Comparison of ENCODE assay signal across 8 cellular contexts in the genomic region with DNA sequence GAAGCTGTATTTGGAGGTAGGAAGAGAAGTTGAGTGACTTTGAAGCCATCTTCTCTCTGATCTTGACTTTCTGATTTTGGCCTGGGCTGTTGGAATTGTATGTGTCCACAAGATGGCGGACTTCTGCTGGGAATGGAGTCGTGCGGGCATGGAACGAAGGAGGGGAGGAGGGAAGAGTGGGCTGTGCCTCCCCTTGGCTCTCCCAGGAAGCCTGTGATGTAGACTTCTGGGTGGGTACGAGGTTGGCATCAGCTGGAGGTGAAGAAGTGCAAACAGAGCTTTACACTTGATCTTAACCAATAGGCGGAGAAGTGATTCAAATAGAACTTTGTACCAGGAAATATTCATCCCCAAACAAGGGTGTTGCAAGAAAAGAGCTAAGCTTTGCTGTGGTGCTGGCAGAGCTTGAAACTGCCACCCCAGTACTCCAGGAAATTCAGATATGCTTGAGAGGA. TPM values are rescaled to one million over a fixed set of nuclear protein-coding genes. Genes with fewer than 3 reads are reported as not detected.
DNase-seq lines count a peak whose midpoint lies in the region; ATAC-seq, FAIRE-seq and TF ChIP-seq lines count a peak whose summit lies in the region.

No MANE protein-coding gene starts in this region.

- H3K4me3 ChIP-seq in lung, result no peak overlapping the region

- H3K9me3 ChIP-seq in lung (ENCODE audit: control insufficient read depth in 2 of 2, insufficient read depth in 1 of 2, low read length in 1 of 2), result no peaks in the 10 kb centered on the region

- H3K27ac Mint-ChIP-seq in type B pancreatic cell, result peak overlapping the region; percentile 17

- no peaks in the 10 kb centered on the region for H3K36me3 ChIP-seq in lung (ENCODE audit: control insufficient read depth in 2 of 2, insufficient read depth in 2 of 2, low read length in 2 of 2)

- peaks cover 19% of the 10 kb centered on the region for H3K27me3 Mint-ChIP-seq in type B pancreatic cell

- H3K36me3 Mint-ChIP-seq in type B pancreatic cell, result no peaks in the 10 kb centered on the region

- peak; percentile 67 for TF ChIP-seq CTCF in lung (IDR thresholded peaks at IDR 0.05; ENCODE audit: control extremely low read depth, extremely low read depth)
- peak; percentile 86 for TF ChIP-seq CTCF in type B pancreatic cell (conservative IDR thresholded peaks at IDR 0.05)

- no peaks in the 10 kb centered on the region for H3K27me3 ChIP-seq in lung (ENCODE audit: control insufficient read depth, insufficient read depth)

- H3K4me3 Mint-ChIP-seq in type B pancreatic cell, result peak overlapping the region; percentile 49

- DNase-seq in NCI-H1417 (lab: John Stamatoyannopoulos, UW), result peak; percentile 1 to 41 (median 5)
- no peak for DNase-seq in NCI-H1417 treated with DMSO at 0.1 percent for 48 hours (lab: John Stamatoyannopoulos, UW)
- DNase-seq in LHCN-M2 (ENCODE audit: low read depth), result peak; percentile 54
- peak; percentile 12 to 52 for DNase-seq in dermis microvascular lymphatic vessel endothelial cell (ENCODE audit: low read depth in 2 of 2)
- peak; percentile 81 for DNase-seq in lung (ENCODE audit: low spot score)
- DNase-seq in type B pancreatic cell (ENCODE audit: extremely low spot score, unreplicated experiment), result no peak

- peak; percentile 45 for FAIRE-seq in TTC549 (lab: Jason Lieb, UNC)

- ATAC-seq in lung (ENCODE audit: insufficient read depth, low FRiP score) (peak; percentile 87), HG03139 (IDR thresholded peaks at IDR 0.05; ENCODE audit: unreplicated experiment) (no peak)

- 14 to 18% methylated on average over 6 of the region's 6 CpGs for WGBS in lung, 2 donors

- peaks cover 0 to 2% of the 10 kb centered on the region in 2 donors for H3K4me1 ChIP-seq in lung (ENCODE audit: control insufficient read depth in 2 of 2, insufficient read depth in 2 of 2, low read length in 2 of 2)

- H3K27ac ChIP-seq in lung (ENCODE audit: low read depth in 1 of 2, low read length in 1 of 2), result no peak overlapping the region

- H3K9me3 Mint-ChIP-seq in type B pancreatic cell, result no peaks in the 10 kb centered on the region

- H3K4me1 Mint-ChIP-seq in type B pancreatic cell (ENCODE audit: unreplicated experiment), result peaks cover 8% of the 10 kb centered on the region

RNA-seq across cellular contexts. Expression of a gene that starts 7.4 kb away (rescaled TPM):
- total RNA-seq in LHCN-M2 (2014; rRNA removed) (2.4 and 4.8 TPM in 2 replicates), dermis microvascular lymphatic vessel endothelial cell (1.9 and 2.3 TPM in 2 replicates), lung (10 to 100 TPM in 1 of 2 donors, 1 to 10 TPM in 1; 2.8 to 13.8 TPM), type B pancreatic cell (ENCODE audit: low replicate concordance) (3.8 and 7.6 TPM in 2 replicates)
- 3.2 TPM for polyA plus RNA-seq in LHCN-M2 (2012)
- polyA plus RNA-seq in lung, result 10 to 100 TPM in 1 of 2 donors, 1 to 10 TPM in 1; 3.7 to 10.5 TPM

RNA-seq across cellular contexts. Expression of a gene that starts 39.8 kb away (rescaled TPM):
- total RNA-seq in LHCN-M2 (2014; rRNA removed), result 7.3 and 9.4 TPM in 2 replicates
- 6.0 TPM for polyA plus RNA-seq in LHCN-M2 (2012)
- total RNA-seq in dermis microvascular lymphatic vessel endothelial cell, result 8.2 and 9.5 TPM in 2 replicates
- total RNA-seq in lung, result 10 to 100 TPM in 1 of 2 donors, 1 to 10 TPM in 1; 5.5 to 13.9 TPM
- polyA plus RNA-seq in lung, result 10 to 100 TPM in 1 of 2 donors, 1 to 10 TPM in 1; 5.0 to 10.4 TPM
- total RNA-seq in type B pancreatic cell (ENCODE audit: low replicate concordance), result 7.8 and 9.7 TPM in 2 replicates

RNA-seq across cellular contexts. Expression of a gene that starts 39.9 kb away (rescaled TPM):
- 37.0 and 40.7 TPM in 2 replicates for total RNA-seq in LHCN-M2 (2014; rRNA removed)
- 18.9 TPM for polyA plus RNA-seq in LHCN-M2 (2012)
- total RNA-seq in dermis microvascular lymphatic vessel endothelial cell, result 29.8 and 46.0 TPM in 2 replicates
- 10 to 100 TPM; 29.6 to 30.5 TPM for total RNA-seq in lung
- polyA plus RNA-seq in lung, result 10 to 100 TPM in 1 of 2 donors, 1 to 10 TPM in 1; 5.9 to 21.4 TPM
- 34.4 and 35.1 TPM in 2 replicates for total RNA-seq in type B pancreatic cell (ENCODE audit: low replicate concordance)

Comparison
In these comparisons a context has a peak if more than half of its experiments do, and no peak if none do; other contexts are left out.
1. DNase-seq: peak in NCI-H1417 (3 of 3), LHCN-M2 (single experiment), dermis microvascular lymphatic vessel endothelial cell (2 of 2) and lung (single experiment); none in NCI-H1417 treated with DMSO at 0.1 percent for 48 hours (single experiment) and type B pancreatic cell (single experiment).